8 cellular contexts compared by ENCODE assay signal in genomic region chr7:140212100-140212881, GRCh38.
DNase-seq lines count a peak whose midpoint lies in the region; ATAC-seq lines count a peak whose summit lies in the region.

No MANE protein-coding gene starts in this region.

- peak; percentile 63 for DNase-seq in activated CD4-positive, alpha-beta T cell treated with anti-CD3 and anti-CD28 coated beads for 48 hours
- no peak for DNase-seq in activated CD4-positive, alpha-beta T cell treated with anti-CD3 and anti-CD28 coated beads for 1 hour
- DNase-seq in RKO (ENCODE audit: low spot score) (peak; percentile 86), GOT3 (lab: John Stamatoyannopoulos, UW) (no peak), islet precursor cell (no peak), COR-L47 (lab: John Stamatoyannopoulos, UW) (no peak)

- no peak overlapping the region for H3K4me3 ChIP-seq in skin epidermis

- H3K27ac ChIP-seq in skin epidermis, result peak overlapping the region in 17 of 21 experiments; percentile 7 to 73 (median 41)

- ATAC-seq in HG02642 (IDR thresholded peaks at IDR 0.05; ENCODE audit: poor library complexity, unreplicated experiment), result peak; percentile 48

Comparison
In these comparisons a context has a peak if more than half of its experiments do, and no peak if none do; other contexts are left out.
1. DNase-seq: peak in activated CD4-positive, alpha-beta T cell treated with anti-CD3 and anti-CD28 coated beads for 48 hours (single experiment) and RKO (single experiment); none in activated CD4-positive, alpha-beta T cell treated with anti-CD3 and anti-CD28 coated beads for 1 hour (single experiment), GOT3 (single experiment), islet precursor cell (single experiment) and COR-L47 (single experiment).